Comparison of ENCODE assay signal across 15 cellular contexts in the genomic region with DNA sequence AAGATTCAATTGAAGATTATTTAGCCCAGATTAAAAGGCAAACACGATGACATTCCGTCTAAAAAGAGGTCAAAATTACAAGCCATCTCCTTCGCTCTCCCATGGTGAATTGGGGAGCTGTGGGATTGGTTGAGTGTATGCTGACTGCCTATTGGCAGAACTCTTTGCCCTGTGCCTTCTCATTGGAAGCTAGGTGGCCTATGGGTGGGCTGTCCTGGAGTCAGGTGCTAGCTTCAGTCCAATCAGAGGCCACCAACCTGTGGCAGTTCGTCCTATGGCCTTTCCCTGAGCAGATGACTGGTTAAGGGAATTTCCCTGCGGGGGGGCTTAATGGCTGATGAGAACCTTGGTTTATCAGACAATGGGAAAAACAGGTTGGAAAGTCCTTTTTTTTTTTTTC. TPM values are rescaled to one million over a fixed set of nuclear protein-coding genes. Genes with fewer than 3 reads are reported as not detected.
DNase-seq lines count a peak whose midpoint lies in the region; ATAC-seq and TF ChIP-seq lines count a peak whose summit lies in the region.
"Had no signal": no experiment of that assay in that cellular context is flagged by ENCODE, and none has a peak within 500 bp of the region (broad histone marks: within the 10 kb centered on the region; RNA-seq: fewer than 3 reads in every experiment).

No MANE protein-coding gene starts in this region.

- H3K9me3 Mint-ChIP-seq in activated CD8-positive, alpha-beta T cell treated with anti-CD3 and anti-CD28 coated beads for 36 hours, result no peaks in the 10 kb centered on the region
- H3K9me3 Mint-ChIP-seq in activated CD8-positive, alpha-beta T cell treated with anti-CD3 and anti-CD28 coated beads, Interleukin-2, amount 10 ng/mL, durations not matched to agents 7 days and 5 days (ENCODE audit: insufficient read depth), result no peaks in the 10 kb centered on the region
- no peaks in the 10 kb centered on the region for H3K9me3 Mint-ChIP-seq in memory B cell
- H3K9me3 Mint-ChIP-seq in natural killer cell treated with Interleukin-12 subunit alpha and Interleukin-12 subunit beta and Interleukin-15 and Interleukin-18, amount 100 ng/mL, for 72 hours, result no peaks in the 10 kb centered on the region
- H3K9me3 Mint-ChIP-seq: activated CD4-positive, alpha-beta T cell treated with anti-CD3 and anti-CD28 coated beads, Interleukin-2, amount 10 ng/mL, durations not matched to agents 7 days and 5 days; naive thymus-derived CD4-positive, alpha-beta T cell; stimulated activated naive CD8-positive, alpha-beta T cell treated with anti-CD3 and anti-CD28 coated beads, Interleukin-15, Interleukin-2, amounts not matched to agents 100 ng/mL and 50 ng/mL, for 24 hours had no signal

- H3K4me3 ChIP-seq in HEK293 (ENCODE audit: low read depth, low read length), result no peak overlapping the region

- CTCF ChIA-PET in activated CD8-positive, alpha-beta T cell treated with anti-CD3 and anti-CD28 coated beads for 36 hours (lab: Charles Lee), result interaction anchor here (0.9 to 1.3 kb wide), 2 partner anchors 125 to 209 kb away, joined by 3 read pairs; no protein-coding TSS in a partner anchor
- CTCF ChIA-PET in activated CD8-positive, alpha-beta T cell treated with anti-CD3 and anti-CD28 coated beads, Interleukin-2, amount 10 ng/mL, durations not matched to agents 7 days and 5 days (lab: Charles Lee), result interaction anchor here (0.7 to 1.1 kb wide), 2 partner anchors 10 to 198 kb away, joined by 4 read pairs; no protein-coding TSS in a partner anchor
- CTCF ChIA-PET in HEK293 (lab: Yijun Ruan, JAX), result no interaction called here

- intact Hi-C loops in activated CD8-positive, alpha-beta T cell treated with anti-CD3 and anti-CD28 coated beads for 36 hours (cut with micrococcal nuclease), result loop anchor here (10.0 kb wide), 1 partner anchor 125 kb away; no protein-coding TSS in a partner anchor
- intact Hi-C loops in posterior vena cava (cut with DNase I), result no loop called here
- intact Hi-C loops in sciatic nerve (cut with DNase I), result no loop called here

- peaks cover 6% of the 10 kb centered on the region for H3K4me1 Mint-ChIP-seq in activated CD8-positive, alpha-beta T cell treated with anti-CD3 and anti-CD28 coated beads for 36 hours (ENCODE audit: low read depth)
- peaks cover 12% of the 10 kb centered on the region for H3K4me1 Mint-ChIP-seq in activated CD8-positive, alpha-beta T cell treated with anti-CD3 and anti-CD28 coated beads, Interleukin-2, amount 10 ng/mL, durations not matched to agents 7 days and 5 days (ENCODE audit: low read depth)
- H3K4me1 Mint-ChIP-seq in T-helper 17 cell, result peaks cover 10% of the 10 kb centered on the region
- peaks cover 6% of the 10 kb centered on the region for H3K4me1 Mint-ChIP-seq in memory B cell
- H3K4me1 Mint-ChIP-seq in natural killer cell treated with Interleukin-12 subunit alpha and Interleukin-12 subunit beta and Interleukin-15 and Interleukin-18, amount 100 ng/mL, for 72 hours (ENCODE audit: low read depth in 2 of 2), result peaks cover 8 to 10% of the 10 kb centered on the region in 2 donors

- H3K27me3 Mint-ChIP-seq in activated CD8-positive, alpha-beta T cell treated with anti-CD3 and anti-CD28 coated beads for 36 hours, result peaks cover 2% of the 10 kb centered on the region
- H3K27me3 Mint-ChIP-seq in activated CD8-positive, alpha-beta T cell treated with anti-CD3 and anti-CD28 coated beads, Interleukin-2, amount 10 ng/mL, durations not matched to agents 7 days and 5 days (ENCODE audit: low read depth), result peaks cover 18% of the 10 kb centered on the region
- H3K27me3 Mint-ChIP-seq in T-helper 17 cell, result peaks cover 13% of the 10 kb centered on the region
- H3K27me3 Mint-ChIP-seq in memory B cell, result peaks cover 5% of the 10 kb centered on the region
- H3K27me3 Mint-ChIP-seq in natural killer cell treated with Interleukin-12 subunit alpha and Interleukin-12 subunit beta and Interleukin-15 and Interleukin-18, amount 100 ng/mL, for 72 hours, result peaks cover 4 to 6% of the 10 kb centered on the region in 2 donors

- peak; percentile 37 for ATAC-seq in activated CD8-positive, alpha-beta T cell treated with anti-CD3 and anti-CD28 coated beads for 36 hours
- no peak for ATAC-seq in activated CD8-positive, alpha-beta T cell treated with anti-CD3 and anti-CD28 coated beads, Interleukin-2, amount 10 ng/mL, durations not matched to agents 7 days and 5 days
- ATAC-seq in T-helper 17 cell (peak; percentile 47), memory B cell (ENCODE audit: low read depth) (peak; percentile 30), sciatic nerve (no peak)
- ATAC-seq in natural killer cell treated with Interleukin-12 subunit alpha and Interleukin-12 subunit beta and Interleukin-15 and Interleukin-18, amount 100 ng/mL, for 72 hours, result no peak
- ATAC-seq: left lobe of liver; naive thymus-derived CD4-positive, alpha-beta T cell had no signal

- no peak overlapping the region for H3K4me3 Mint-ChIP-seq in activated CD8-positive, alpha-beta T cell treated with anti-CD3 and anti-CD28 coated beads for 36 hours
- H3K4me3 Mint-ChIP-seq in activated CD8-positive, alpha-beta T cell treated with anti-CD3 and anti-CD28 coated beads, Interleukin-2, amount 10 ng/mL, durations not matched to agents 7 days and 5 days, result no peak overlapping the region
- no peak overlapping the region for H3K4me3 Mint-ChIP-seq in T-helper 17 cell
- no peak overlapping the region for H3K4me3 Mint-ChIP-seq in memory B cell
- no peak overlapping the region for H3K4me3 Mint-ChIP-seq in natural killer cell treated with Interleukin-12 subunit alpha and Interleukin-12 subunit beta and Interleukin-15 and Interleukin-18, amount 100 ng/mL, for 72 hours
- H3K4me3 Mint-ChIP-seq: activated CD4-positive, alpha-beta T cell treated with anti-CD3 and anti-CD28 coated beads, Interleukin-2, amount 10 ng/mL, durations not matched to agents 7 days and 5 days; stimulated activated naive CD8-positive, alpha-beta T cell treated with anti-CD3 and anti-CD28 coated beads, Interleukin-15, Interleukin-2, amounts not matched to agents 100 ng/mL and 50 ng/mL, for 24 hours had no signal

- H3K36me3 Mint-ChIP-seq in activated CD8-positive, alpha-beta T cell treated with anti-CD3 and anti-CD28 coated beads for 36 hours (ENCODE audit: low read depth), result no peaks in the 10 kb centered on the region
- no peaks in the 10 kb centered on the region for H3K36me3 Mint-ChIP-seq in activated CD8-positive, alpha-beta T cell treated with anti-CD3 and anti-CD28 coated beads, Interleukin-2, amount 10 ng/mL, durations not matched to agents 7 days and 5 days (ENCODE audit: low read depth)
- no peaks in the 10 kb centered on the region for H3K36me3 Mint-ChIP-seq in T-helper 17 cell (ENCODE audit: low read depth)
- H3K36me3 Mint-ChIP-seq in memory B cell, result no peaks in the 10 kb centered on the region
- no peaks in the 10 kb centered on the region for H3K36me3 Mint-ChIP-seq in natural killer cell treated with Interleukin-12 subunit alpha and Interleukin-12 subunit beta and Interleukin-15 and Interleukin-18, amount 100 ng/mL, for 72 hours
- H3K36me3 Mint-ChIP-seq: naive thymus-derived CD4-positive, alpha-beta T cell had no signal

- POLR2A ChIA-PET in activated CD8-positive, alpha-beta T cell treated with anti-CD3 and anti-CD28 coated beads for 36 hours (lab: Charles Lee), result no interaction called here
- POLR2A ChIA-PET in activated CD8-positive, alpha-beta T cell treated with anti-CD3 and anti-CD28 coated beads, Interleukin-2, amount 10 ng/mL, durations not matched to agents 7 days and 5 days (lab: Charles Lee), result no interaction called here
- POLR2A ChIA-PET in HEK293 (lab: Yijun Ruan, JAX), result no interaction called here

- H3K9me3 ChIP-seq in HEK293 (ENCODE audit: control insufficient read depth, insufficient read depth, low read depth, low read length), result no peaks in the 10 kb centered on the region
- H3K9me3 ChIP-seq in T-helper 17 cell (ENCODE audit: control insufficient read depth, low read length, poor library complexity, severe bottlenecking), result no peaks in the 10 kb centered on the region

- no peaks in the 10 kb centered on the region for H3K36me3 ChIP-seq in HEK293 (ENCODE audit: control insufficient read depth in 2 of 2, insufficient read depth in 1 of 2, low read length in 2 of 2)

- TF ChIP-seq CTCF in activated CD8-positive, alpha-beta T cell treated with anti-CD3 and anti-CD28 coated beads for 36 hours (IDR thresholded peaks at IDR 0.05), result no peak
- no peak for TF ChIP-seq CTCF in HEK293 (tag by site-specific recombination; IDR thresholded peaks at IDR 0.05)

- no peaks in the 10 kb centered on the region for H3K4me1 ChIP-seq in HEK293 (ENCODE audit: control insufficient read depth, insufficient read depth, low read length)

- no peak overlapping the region for H3K27ac ChIP-seq in HEK293 (ENCODE audit: extremely low read depth, low read depth, low read length)

- no peak overlapping the region for H3K27ac Mint-ChIP-seq in activated CD8-positive, alpha-beta T cell treated with anti-CD3 and anti-CD28 coated beads for 36 hours
- H3K27ac Mint-ChIP-seq in activated CD8-positive, alpha-beta T cell treated with anti-CD3 and anti-CD28 coated beads, Interleukin-2, amount 10 ng/mL, durations not matched to agents 7 days and 5 days, result no peak overlapping the region
- H3K27ac Mint-ChIP-seq in T-helper 17 cell (no peak overlapping the region), memory B cell (no peak overlapping the region)
- no peak overlapping the region for H3K27ac Mint-ChIP-seq in natural killer cell treated with Interleukin-12 subunit alpha and Interleukin-12 subunit beta and Interleukin-15 and Interleukin-18, amount 100 ng/mL, for 72 hours
- H3K27ac Mint-ChIP-seq: activated CD4-positive, alpha-beta T cell treated with anti-CD3 and anti-CD28 coated beads, Interleukin-2, amount 10 ng/mL, durations not matched to agents 7 days and 5 days; naive thymus-derived CD4-positive, alpha-beta T cell; stimulated activated naive CD8-positive, alpha-beta T cell treated with anti-CD3 and anti-CD28 coated beads, Interleukin-15, Interleukin-2, amounts not matched to agents 100 ng/mL and 50 ng/mL, for 24 hours had no signal

- DNase-seq in activated CD8-positive, alpha-beta T cell treated with anti-CD3 and anti-CD28 coated beads for 36 hours, result peak; percentile 44
- DNase-seq in activated CD8-positive, alpha-beta T cell treated with anti-CD3 and anti-CD28 coated beads, Interleukin-2, amount 10 ng/mL, durations not matched to agents 7 days and 5 days, result no peak
- DNase-seq in T-helper 17 cell (no peak), memory B cell (ENCODE audit: low spot score in 2 of 2) (no peak), posterior vena cava (ENCODE audit: low spot score) (no peak), sciatic nerve (ENCODE audit: low spot score) (no peak)
- DNase-seq in natural killer cell treated with Interleukin-12 subunit alpha and Interleukin-12 subunit beta and Interleukin-15 and Interleukin-18, amount 100 ng/mL, for 72 hours (ENCODE audit: low spot score), result no peak
- DNase-seq: activated CD4-positive, alpha-beta T cell treated with anti-CD3 and anti-CD28 coated beads, Interleukin-2, amount 10 ng/mL, durations not matched to agents 7 days and 5 days; activated gamma-delta T cell; DMS79; naive thymus-derived CD4-positive, alpha-beta T cell; NCI-H2081 had no signal

RNA-seq across cellular contexts. Expression of a gene that starts 3.2 kb away (rescaled TPM):
- 10 to 100 TPM; 19.5 to 21.3 TPM for total RNA-seq in activated CD8-positive, alpha-beta T cell treated with anti-CD3 and anti-CD28 coated beads for 36 hours
- total RNA-seq in activated CD8-positive, alpha-beta T cell treated with anti-CD3 and anti-CD28 coated beads, Interleukin-2, amount 10 ng/mL, durations not matched to agents 7 days and 5 days, result 10 to 100 TPM; 21.1 to 26.0 TPM
- 10 to 100 TPM; 53.9 to 55.7 TPM for total RNA-seq in T-helper 17 cell
- total RNA-seq in natural killer cell treated with Interleukin-12 subunit alpha and Interleukin-12 subunit beta and Interleukin-15 and Interleukin-18, amount 100 ng/mL, for 72 hours, result 10 to 100 TPM; 33.9 to 38.3 TPM
- 10 to 100 TPM; 35.8 to 37.6 TPM for total RNA-seq in posterior vena cava
- 73.2 TPM for total RNA-seq in sciatic nerve

RNA-seq across cellular contexts. Expression of a gene that starts 41.7 kb away (rescaled TPM):
- 10 to 100 TPM; 55.3 to 58.5 TPM for total RNA-seq in activated CD8-positive, alpha-beta T cell treated with anti-CD3 and anti-CD28 coated beads for 36 hours
- 10 to 100 TPM; 86.5 to 91.4 TPM for total RNA-seq in activated CD8-positive, alpha-beta T cell treated with anti-CD3 and anti-CD28 coated beads, Interleukin-2, amount 10 ng/mL, durations not matched to agents 7 days and 5 days
- 10 to 100 TPM; 65.9 to 79.8 TPM for total RNA-seq in T-helper 17 cell
- total RNA-seq in natural killer cell treated with Interleukin-12 subunit alpha and Interleukin-12 subunit beta and Interleukin-15 and Interleukin-18, amount 100 ng/mL, for 72 hours, result 100 to 1,000 TPM; 102 to 124 TPM
- total RNA-seq in posterior vena cava, result 10 to 100 TPM; 31.3 to 37.2 TPM
- total RNA-seq in sciatic nerve, result 47.1 TPM

Comparison
In these comparisons a context has a peak if more than half of its experiments do, and no peak if none do; other contexts are left out.
1. ATAC-seq: peak in activated CD8-positive, alpha-beta T cell treated with anti-CD3 and anti-CD28 coated beads for 36 hours (single experiment), T-helper 17 cell (single experiment) and memory B cell (single experiment); none in activated CD8-positive, alpha-beta T cell treated with anti-CD3 and anti-CD28 coated beads, Interleukin-2, amount 10 ng/mL, durations not matched to agents 7 days and 5 days (single experiment), natural killer cell treated with Interleukin-12 subunit alpha and Interleukin-12 subunit beta and Interleukin-15 and Interleukin-18, amount 100 ng/mL, for 72 hours (0 of 2) and sciatic nerve (single experiment).